ENCODE assay signal across 1 cellular context in the genomic region with DNA sequence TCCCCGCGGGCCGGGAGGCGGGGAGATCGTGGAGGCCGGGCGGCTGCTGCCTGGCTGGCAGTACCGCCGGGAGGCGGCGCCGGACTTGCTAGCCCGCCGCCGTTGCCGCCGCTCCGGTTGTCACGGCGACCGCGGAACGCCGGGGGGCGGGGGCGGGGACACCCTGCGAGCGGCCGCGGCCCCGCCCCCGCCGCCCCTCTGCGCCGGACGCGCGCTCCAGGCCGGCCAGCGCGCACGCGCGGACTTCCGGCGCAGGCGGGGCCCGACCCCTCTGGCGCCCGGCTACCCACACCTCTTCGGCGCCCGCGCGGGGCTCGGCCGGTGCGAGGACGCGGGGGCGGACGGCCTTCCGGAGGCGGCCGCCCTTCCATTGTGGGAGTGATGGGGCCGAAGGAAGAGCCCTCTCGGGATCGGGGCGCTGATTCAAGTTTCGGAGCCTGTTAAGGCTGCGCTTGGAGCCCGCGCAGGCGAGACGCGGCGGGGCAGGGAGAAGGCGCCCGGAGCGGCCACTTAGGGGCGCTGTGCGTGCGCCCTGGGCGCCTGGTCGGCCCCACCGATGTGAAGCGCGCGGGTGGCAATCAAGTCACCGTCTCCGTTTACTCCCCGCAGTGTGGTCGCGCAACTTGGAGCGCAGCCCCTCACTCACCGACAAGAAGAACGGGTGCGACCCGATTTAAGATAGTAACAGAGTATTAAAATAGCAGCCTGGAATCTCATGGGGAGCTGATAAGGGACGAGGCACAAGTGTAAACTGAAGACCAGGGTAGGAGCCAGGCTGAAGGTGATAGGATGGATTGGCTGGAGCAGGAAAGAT.
TF ChIP-seq lines count a peak whose summit lies in the region.

No MANE protein-coding gene starts in this region.

TF ChIP-seq in HEK293, 187 proteins besides CTCF, POLR2A, EP300 and RAD21 (continued from another document):
- TF ChIP-seq, protein P1, sequence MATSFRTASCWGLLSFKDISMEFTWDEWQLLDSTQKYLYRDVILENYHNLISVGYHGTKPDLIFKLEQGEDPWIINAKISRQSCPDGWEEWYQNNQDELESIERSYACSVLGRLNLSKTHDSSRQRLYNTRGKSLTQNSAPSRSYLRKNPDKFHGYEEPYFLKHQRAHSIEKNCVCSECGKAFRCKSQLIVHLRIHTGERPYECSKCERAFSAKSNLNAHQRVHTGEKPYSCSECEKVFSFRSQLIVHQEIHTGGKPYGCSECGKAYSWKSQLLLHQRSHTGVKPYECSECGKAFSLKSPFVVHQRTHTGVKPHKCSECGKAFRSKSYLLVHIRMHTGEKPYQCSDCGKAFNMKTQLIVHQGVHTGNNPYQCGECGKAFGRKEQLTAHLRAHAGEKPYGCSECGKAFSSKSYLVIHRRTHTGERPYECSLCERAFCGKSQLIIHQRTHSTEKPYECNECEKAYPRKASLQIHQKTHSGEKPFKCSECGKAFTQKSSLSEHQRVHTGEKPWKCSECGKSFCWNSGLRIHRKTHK (tag by site-specific recombination; IDR thresholded peaks at IDR 0.05) = no peak
- no peak for TF ChIP-seq ZNF37A (tag by site-specific recombination; IDR thresholded peaks at IDR 0.05)
- no peak for TF ChIP-seq ZNF488 (tag by site-specific recombination; IDR thresholded peaks at IDR 0.05)
- TF ChIP-seq ZNF624 (tag by site-specific recombination; IDR thresholded peaks at IDR 0.05) = no peak
- TF ChIP-seq SCRT1 (tag by site-specific recombination; IDR thresholded peaks at IDR 0.05; ENCODE audit: borderline replicate concordance) = no peak
- TF ChIP-seq ZNF529 (tag by site-specific recombination; IDR thresholded peaks at IDR 0.05; ENCODE audit: insufficient replicate concordance) = no peak
- TF ChIP-seq ZBTB44 (tag by site-specific recombination; IDR thresholded peaks at IDR 0.05) = no peak
